Comparison of ENCODE assay signal across 17 cellular contexts in genomic region chr19:54424660-54425381, GRCh38. TPM values are rescaled to one million over a fixed set of nuclear protein-coding genes. Genes with fewer than 3 reads are reported as not detected.
DNase-seq lines count a peak whose midpoint lies in the region; ATAC-seq and TF ChIP-seq lines count a peak whose summit lies in the region.
"Had no signal": no experiment of that assay in that cellular context is flagged by ENCODE, and none has a peak within 500 bp of the region (broad histone marks: within the 10 kb centered on the region; RNA-seq: fewer than 3 reads in every experiment).

No MANE protein-coding gene starts in this region.

- H3K36me3 Mint-ChIP-seq in brain = peaks cover 54% of the 10 kb centered on the region
- H3K36me3 Mint-ChIP-seq in activated naive CD4-positive, alpha-beta T cell treated with anti-CD3 and anti-CD28 coated beads, Interleukin-2, amount 50 U/mL, for 72 hours = no peaks in the 10 kb centered on the region
- no peaks in the 10 kb centered on the region for H3K36me3 Mint-ChIP-seq in CD14-positive monocyte
- peaks cover 53% of the 10 kb centered on the region for H3K36me3 Mint-ChIP-seq in GM23338 (ENCODE audit: low read depth)

- peak overlapping the region in 3 of 5 experiments; percentile 54 to 92 (median 86) for H3K27ac Mint-ChIP-seq in brain
- H3K27ac Mint-ChIP-seq in activated naive CD4-positive, alpha-beta T cell treated with anti-CD3 and anti-CD28 coated beads, Interleukin-2, amount 50 U/mL, for 72 hours = no peak overlapping the region
- H3K27ac Mint-ChIP-seq in CD14-positive monocyte = no peak overlapping the region
- no peak overlapping the region for H3K27ac Mint-ChIP-seq in GM23338
- H3K27ac Mint-ChIP-seq: HFFc6 had no signal

- H3K4me3 ChIP-seq in osteoblast (ENCODE audit: insufficient read depth, low read length) (no peak overlapping the region), GM23338 (no peak overlapping the region)
- H3K4me3 ChIP-seq: A549, HAP-1 had no signal

- H3K79me2 ChIP-seq in osteoblast (ENCODE audit: insufficient read depth, low read length) (no peaks in the 10 kb centered on the region), GM23338 (replicated peaks; ENCODE audit: insufficient read depth) (0 out of 2 replicates have a peak, but pooled peaks cover 3% of the 10 kb centered on the region)

- H3K4me3 Mint-ChIP-seq in brain = no peak overlapping the region
- H3K4me3 Mint-ChIP-seq in CD14-positive monocyte = peak overlapping the region in 1 of 2 donors; percentile 15
- no peak overlapping the region for H3K4me3 Mint-ChIP-seq in GM23338
- H3K4me3 Mint-ChIP-seq: HFFc6 had no signal

- no peaks in the 10 kb centered on the region for H3K9me3 ChIP-seq in osteoblast (ENCODE audit: low read depth, low read length)
- H3K9me3 ChIP-seq: A549, HAP-1 had no signal

- H2AFZ ChIP-seq in osteoblast (ENCODE audit: low read length) (no peak overlapping the region), GM23338 (no peak overlapping the region)

- DNase-seq in D341Med (ENCODE audit: low spot score) (peak; percentile 14), osteoblast (ENCODE audit: insufficient read length, low spot score, missing footprints) (peak; percentile 84), CD14-positive monocyte (ENCODE audit: low spot score) (no peak), GM23338 (ENCODE audit: low spot score) (no peak)
- DNase-seq in activated naive CD4-positive, alpha-beta T cell treated with anti-CD3 and anti-CD28 coated beads, Interleukin-2, amount 50 U/mL, for 72 hours (ENCODE audit: low spot score in 2 of 2) = no peak
- DNase-seq: Calu3, DMS79, HFFc6, KG1 had no signal

- H3K4me2 ChIP-seq in osteoblast (ENCODE audit: insufficient read depth, low read length) (no peak overlapping the region), GM23338 (no peak overlapping the region)
- H3K4me2 ChIP-seq: A549 had no signal

- H3K36me3 ChIP-seq in osteoblast (ENCODE audit: insufficient read depth, low read length) (no peaks in the 10 kb centered on the region), GM23338 (ENCODE audit: insufficient read depth) (no peaks in the 10 kb centered on the region)
- H3K36me3 ChIP-seq: HAP-1 had no signal

- intact Hi-C loops in CD14-positive monocyte (cut with micrococcal nuclease) = no loop called here

- peak overlapping the region; percentile 65 for H3K27ac ChIP-seq in layer of hippocampus (ENCODE audit: low read depth, low read length)
- no peak overlapping the region for H3K27ac ChIP-seq in osteoblast (ENCODE audit: low read depth, low read length)
- no peak overlapping the region for H3K27ac ChIP-seq in GM23338 (ENCODE audit: low read depth)
- H3K27ac ChIP-seq: A549 had no signal

- no peak for TF ChIP-seq CTCF in brain (conservative IDR thresholded peaks at IDR 0.05)
- no peak for TF ChIP-seq CTCF in osteoblast (IDR thresholded peaks at IDR 0.05; ENCODE audit: extremely low read depth, low read depth, low read length)
- TF ChIP-seq CTCF in CD14-positive monocyte (IDR thresholded peaks at IDR 0.05) = no peak
- TF ChIP-seq CTCF in GM23338 (conservative IDR thresholded peaks at IDR 0.05; ENCODE audit: low read depth in 2 of 2) = no peak

- no peaks in the 10 kb centered on the region for H3K9me2 ChIP-seq in GM23338 (ENCODE audit: insufficient read depth)

- H3K9me3 Mint-ChIP-seq in brain (no peaks in the 10 kb centered on the region), CD14-positive monocyte (peaks cover 0 to 4% (median 2%) of the 10 kb centered on the region in 7 donors), GM23338 (no peaks in the 10 kb centered on the region; the same call in 2 of the 3 replicates)
- no peaks in the 10 kb centered on the region for H3K9me3 Mint-ChIP-seq in activated naive CD4-positive, alpha-beta T cell treated with anti-CD3 and anti-CD28 coated beads, Interleukin-2, amount 50 U/mL, for 72 hours
- H3K9me3 Mint-ChIP-seq: HFFc6, IgD-negative memory B cell had no signal

- no peaks in the 10 kb centered on the region for H3K27me3 Mint-ChIP-seq in brain
- H3K27me3 Mint-ChIP-seq in CD14-positive monocyte (ENCODE audit: low read depth in 3 of 3) = peaks cover 24 to 58% (median 42%) of the 10 kb centered on the region in 3 donors
- peaks cover 23% of the 10 kb centered on the region for H3K27me3 Mint-ChIP-seq in GM23338 (ENCODE audit: insufficient read depth, low read depth, poor library complexity)

- ATAC-seq in activated naive CD4-positive, alpha-beta T cell treated with anti-CD3 and anti-CD28 coated beads, Interleukin-2, amount 50 U/mL, for 72 hours = no peak
- ATAC-seq in GM21723 (IDR thresholded peaks at IDR 0.05; ENCODE audit: unreplicated experiment) (no peak), GM23338 (no peak)
- ATAC-seq: A549 had no signal

- H4K20me1 ChIP-seq in osteoblast (ENCODE audit: insufficient read depth, low read length) = no peaks in the 10 kb centered on the region
- no peaks in the 10 kb centered on the region; the same call in 1 of the 2 replicates for H4K20me1 ChIP-seq in GM23338 (replicated peaks; ENCODE audit: insufficient read depth)

- H3F3A ChIP-seq in GM23338 (replicated peaks; ENCODE audit: low read depth) = peaks cover 7% of the 10 kb centered on the region; the same call in 1 of the 2 replicates

- H3K4me1 Mint-ChIP-seq in brain = peaks cover 51% of the 10 kb centered on the region
- no peaks in the 10 kb centered on the region for H3K4me1 Mint-ChIP-seq in CD14-positive monocyte
- H3K4me1 Mint-ChIP-seq in GM23338 = peaks cover 29% of the 10 kb centered on the region

- H3K4me1 ChIP-seq in osteoblast (ENCODE audit: insufficient read depth, low read length) (no peaks in the 10 kb centered on the region), GM23338 (ENCODE audit: insufficient read depth) (peaks cover 18% of the 10 kb centered on the region)

- H3K27me3 ChIP-seq in layer of hippocampus (ENCODE audit: control insufficient read depth, insufficient read depth, low read length) (peaks cover 4% of the 10 kb centered on the region), osteoblast (ENCODE audit: insufficient read depth, low read length) (peaks cover 17% of the 10 kb centered on the region), GM23338 (ENCODE audit: insufficient read depth) (no peaks in the 10 kb centered on the region)

TF ChIP-seq in GM23338, 12 proteins besides CTCF, POLR2A, EP300 and RAD21 (continues in another document):
- TF ChIP-seq CREB1 (CRISPR knock-in tag; IDR thresholded peaks at IDR 0.05; ENCODE audit: low read depth) (no peak), EZH2phosphoT487 (IDR thresholded peaks at IDR 0.05; ENCODE audit: unreplicated experiment) (no peak), ETS1 (IDR thresholded peaks at IDR 0.05) (no peak), NANOG (IDR thresholded peaks at IDR 0.05; ENCODE audit: borderline replicate concordance) (no peak), JUNB (IDR thresholded peaks at IDR 0.05; ENCODE audit: unreplicated experiment) (no peak), ZNF114 (CRISPR knock-in tag; IDR thresholded peaks at IDR 0.05) (no peak)

RNA-seq across cellular contexts. Expression of gene TTYH1, which starts 9.6 kb away (rescaled TPM):
- polyA plus RNA-seq in brain (ENCODE audit: insufficient read depth, low read depth, low replicate concordance) (211 TPM), CD14-positive monocyte (not detected), GM23338 (2016; fragmentation: Nextera tagmentation; extraction: Ambion mirVana) (18.2 and 21.5 TPM in 2 replicates)
- total RNA-seq in osteoblast = not detected in 2 replicates
- total RNA-seq in activated naive CD4-positive, alpha-beta T cell treated with anti-CD3 and anti-CD28 coated beads, Interleukin-2, amount 50 U/mL, for 72 hours = under 1 TPM in 1 of 2 donors, not detected in 1; 0.37 TPM
- 31.8 and 40.8 TPM in 2 replicates for total RNA-seq in GM23338 (2014; rRNA removed; shearing (Covaris generic))
- polyA plus RNA-seq: AG04450, BJ had no signal

RNA-seq across cellular contexts. Expression of gene LENG8, which starts 24.2 kb away (rescaled TPM):
- 30.9 TPM for polyA plus RNA-seq in brain (ENCODE audit: insufficient read depth, low read depth, low replicate concordance)
- total RNA-seq in osteoblast = 40.7 and 42.3 TPM in 2 replicates
- total RNA-seq in activated naive CD4-positive, alpha-beta T cell treated with anti-CD3 and anti-CD28 coated beads, Interleukin-2, amount 50 U/mL, for 72 hours = 100 to 1,000 TPM; 191 to 205 TPM
- polyA plus RNA-seq in CD14-positive monocyte = 1 to 10 TPM; 3.6 to 5.8 TPM
- 45.6 and 74.3 TPM in 2 replicates for total RNA-seq in GM23338 (2014; rRNA removed; shearing (Covaris generic))
- 41.2 and 42.1 TPM in 2 replicates for polyA plus RNA-seq in GM23338 (2016; fragmentation: Nextera tagmentation; extraction: Ambion mirVana)

RNA-seq across cellular contexts. Expression of gene LENG9, which starts 38.8 kb away (rescaled TPM):
- polyA plus RNA-seq in brain (ENCODE audit: insufficient read depth, low read depth, low replicate concordance) (1.5 TPM), CD14-positive monocyte (under 1 TPM in 1 of 2 donors, not detected in 1; 0.15 TPM), GM23338 (2016; fragmentation: Nextera tagmentation; extraction: Ambion mirVana) (0.26 and 0.52 TPM in 2 replicates)
- 14.4 and 21.4 TPM in 2 replicates for total RNA-seq in osteoblast
- 1 to 10 TPM; 2.5 to 5.8 TPM for total RNA-seq in activated naive CD4-positive, alpha-beta T cell treated with anti-CD3 and anti-CD28 coated beads, Interleukin-2, amount 50 U/mL, for 72 hours
- 3.3 and 6.4 TPM in 2 replicates for total RNA-seq in GM23338 (2014; rRNA removed; shearing (Covaris generic))
- polyA plus RNA-seq: IgD-negative memory B cell had no signal

RNA-seq across cellular contexts. Expression of gene CDC42EP5, which starts 48.3 kb away (rescaled TPM):
- polyA plus RNA-seq in brain (ENCODE audit: insufficient read depth, low read depth, low replicate concordance) = 1.4 TPM
- 18.8 and 20.3 TPM in 2 replicates for total RNA-seq in osteoblast
- total RNA-seq in activated naive CD4-positive, alpha-beta T cell treated with anti-CD3 and anti-CD28 coated beads, Interleukin-2, amount 50 U/mL, for 72 hours = not detected
- polyA plus RNA-seq in CD14-positive monocyte = not detected
- total RNA-seq in GM23338 (2014; rRNA removed; shearing (Covaris generic)) = 0.35 and 3.4 TPM in 2 replicates
- 1.4 and 2.3 TPM in 2 replicates for polyA plus RNA-seq in GM23338 (2016; fragmentation: Nextera tagmentation; extraction: Ambion mirVana)
- polyA plus RNA-seq: A549, IgD-negative memory B cell had no signal

Comparison
In these comparisons a context has a peak if more than half of its experiments do, and no peak if none do; other contexts are left out.
1. DNase-seq: peak in D341Med (single experiment) and osteoblast (single experiment); none in activated naive CD4-positive, alpha-beta T cell treated with anti-CD3 and anti-CD28 coated beads, Interleukin-2, amount 50 U/mL, for 72 hours (0 of 2), CD14-positive monocyte (single experiment) and GM23338 (single experiment).
2. H3K27ac Mint-ChIP-seq: peak in brain (3 of 5); none in activated naive CD4-positive, alpha-beta T cell treated with anti-CD3 and anti-CD28 coated beads, Interleukin-2, amount 50 U/mL, for 72 hours (0 of 2), CD14-positive monocyte (0 of 7) and GM23338 (single experiment).
3. RNA of gene TTYH1, which starts 9.6 kb away (total RNA-seq): 31.8 to 40.8 TPM in GM23338; 0.37 TPM in activated naive CD4-positive, alpha-beta T cell treated with anti-CD3 and anti-CD28 coated beads, Interleukin-2, amount 50 U/mL, for 72 hours and not detected in osteoblast; every median in the first group is over 10 times any median in the second.